Comparison of ENCODE assay signal across 8 cellular contexts in the genomic region with DNA sequence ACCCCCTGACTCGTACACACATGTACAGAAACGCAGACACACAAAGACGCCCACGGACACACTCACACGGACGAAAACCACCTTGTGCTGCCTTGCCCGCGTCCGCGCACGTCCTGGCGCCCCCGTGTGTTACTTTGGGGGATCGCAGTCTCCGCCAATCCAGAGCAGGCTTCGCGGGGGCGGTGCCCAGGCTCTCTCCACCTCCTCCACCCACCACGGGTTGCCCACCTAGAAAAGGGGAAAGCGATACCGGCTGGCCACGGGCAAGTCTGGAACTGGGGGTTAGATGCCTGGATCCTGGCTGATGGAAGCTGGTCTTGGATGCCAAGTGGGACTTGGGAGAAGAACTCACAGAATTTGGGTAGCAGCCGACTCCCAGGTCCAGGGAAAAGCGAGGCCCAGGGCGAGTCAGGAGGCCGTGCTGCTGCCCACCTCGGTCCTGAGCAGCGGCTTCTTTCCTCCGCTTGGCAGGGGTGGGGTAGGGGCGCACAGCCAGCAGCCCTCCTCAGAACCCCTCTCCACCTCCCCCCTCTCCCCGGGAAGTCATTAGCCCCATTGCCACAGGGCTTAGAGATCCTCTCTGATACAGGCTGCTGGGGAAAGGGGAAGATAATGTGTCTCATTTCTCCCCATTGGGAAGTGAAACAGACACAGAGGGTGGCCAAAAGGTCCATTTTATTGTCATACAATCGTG. TPM values are rescaled to one million over a fixed set of nuclear protein-coding genes. Genes with fewer than 3 reads are reported as not detected.
DNase-seq lines count a peak whose midpoint lies in the region; ATAC-seq and TF ChIP-seq lines count a peak whose summit lies in the region.

No MANE protein-coding gene starts in this region.

- no peaks in the 10 kb centered on the region for H3K9me2 ChIP-seq in GM23338 (ENCODE audit: insufficient read depth)

- H3F3A ChIP-seq in GM23338 (replicated peaks; ENCODE audit: low read depth): peaks cover 20% of the 10 kb centered on the region

- peak overlapping the region; percentile 60 for H3K4me3 Mint-ChIP-seq in GM23338
- no peak overlapping the region for H3K4me3 Mint-ChIP-seq in activated CD8-positive, alpha-beta T cell treated with anti-CD3 and anti-CD28 coated beads, Interleukin-2, amount 10 ng/mL, durations not matched to agents 7 days and 5 days
- no peak overlapping the region for H3K4me3 Mint-ChIP-seq in memory B cell

- H3K27ac Mint-ChIP-seq in GM23338 (no peak overlapping the region), memory B cell (no peak overlapping the region)
- H3K27ac Mint-ChIP-seq in activated CD8-positive, alpha-beta T cell treated with anti-CD3 and anti-CD28 coated beads, Interleukin-2, amount 10 ng/mL, durations not matched to agents 7 days and 5 days: no peak overlapping the region

- DNase-seq in AG09309 (ENCODE audit: low read depth): no peak
- peak; percentile 83 for DNase-seq in GM23338 (ENCODE audit: low spot score)
- peak; percentile 24 for DNase-seq in NCI-H774 (lab: John Stamatoyannopoulos, UW)
- peak; percentile 87 for DNase-seq in activated CD8-positive, alpha-beta T cell treated with anti-CD3 and anti-CD28 coated beads, Interleukin-2, amount 10 ng/mL, durations not matched to agents 7 days and 5 days
- DNase-seq in effector CD8-positive, alpha-beta T cell (lab: John Stamatoyannopoulos, UW): peak; percentile 70
- DNase-seq in memory B cell (ENCODE audit: low spot score in 2 of 2): peak; percentile 79 to 87
- peak; percentile 62 to 69 for DNase-seq in stimulated activated CD8-positive, alpha-beta memory T cell treated with anti-CD3 and anti-CD28 coated beads, Interleukin-4, amount 100 ng/mL, for 1 hour (ENCODE audit: low read depth in 2 of 2, low spot score in 1 of 2)
- DNase-seq in putamen (ENCODE audit: low spot score): no peak

- H3K27me3 ChIP-seq in GM23338 (ENCODE audit: insufficient read depth): peaks cover 94% of the 10 kb centered on the region

- H3K4me1 Mint-ChIP-seq in GM23338 (peaks cover 64% of the 10 kb centered on the region), memory B cell (peaks cover 48% of the 10 kb centered on the region)
- H3K4me1 Mint-ChIP-seq in activated CD8-positive, alpha-beta T cell treated with anti-CD3 and anti-CD28 coated beads, Interleukin-2, amount 10 ng/mL, durations not matched to agents 7 days and 5 days (ENCODE audit: low read depth): peaks cover 70% of the 10 kb centered on the region

- H3K9me3 Mint-ChIP-seq in GM23338 (peaks cover 4% of the 10 kb centered on the region; the same call in 2 of the 3 replicates), memory B cell (peaks cover 4% of the 10 kb centered on the region)
- no peaks in the 10 kb centered on the region for H3K9me3 Mint-ChIP-seq in activated CD8-positive, alpha-beta T cell treated with anti-CD3 and anti-CD28 coated beads, Interleukin-2, amount 10 ng/mL, durations not matched to agents 7 days and 5 days (ENCODE audit: insufficient read depth)

- H2AFZ ChIP-seq in GM23338: peak overlapping the region; percentile 52; the same call in 1 of the 2 replicates

- POLR2A ChIA-PET in activated CD8-positive, alpha-beta T cell treated with anti-CD3 and anti-CD28 coated beads, Interleukin-2, amount 10 ng/mL, durations not matched to agents 7 days and 5 days (lab: Charles Lee): no interaction called here

- peaks cover 62% of the 10 kb centered on the region for H3K4me1 ChIP-seq in GM23338 (ENCODE audit: insufficient read depth)

- H3K27ac ChIP-seq in GM23338 (ENCODE audit: low read depth): no peak overlapping the region

- H3K27me3 Mint-ChIP-seq in GM23338 (ENCODE audit: insufficient read depth, low read depth, poor library complexity) (peaks cover 96% of the 10 kb centered on the region), memory B cell (peaks cover 59% of the 10 kb centered on the region)
- peaks cover 85% of the 10 kb centered on the region for H3K27me3 Mint-ChIP-seq in activated CD8-positive, alpha-beta T cell treated with anti-CD3 and anti-CD28 coated beads, Interleukin-2, amount 10 ng/mL, durations not matched to agents 7 days and 5 days (ENCODE audit: low read depth)

- peak; percentile 5 for ATAC-seq in GM23338
- ATAC-seq in activated CD8-positive, alpha-beta T cell treated with anti-CD3 and anti-CD28 coated beads, Interleukin-2, amount 10 ng/mL, durations not matched to agents 7 days and 5 days: peak; percentile 59
- peak; percentile 53 for ATAC-seq in memory B cell (ENCODE audit: low read depth)

- H4K20me1 ChIP-seq in GM23338 (replicated peaks; ENCODE audit: insufficient read depth): peaks cover 5% of the 10 kb centered on the region; the same call in 1 of the 2 replicates

- peak; percentile 96 for TF ChIP-seq CTCF in AG09309 (IDR thresholded peaks at IDR 0.05; ENCODE audit: control insufficient read depth, insufficient read depth, low read depth, low read length, missing control alignments)
- TF ChIP-seq CTCF in GM23338 (conservative IDR thresholded peaks at IDR 0.05; ENCODE audit: low read depth in 2 of 2): peak; percentile 89 to 91

- H3K4me2 ChIP-seq in GM23338: peak overlapping the region; percentile 98

- no peaks in the 10 kb centered on the region for H3K36me3 ChIP-seq in GM23338 (ENCODE audit: insufficient read depth)

- H3K4me3 ChIP-seq in AG09309 (ENCODE audit: control insufficient read depth, low read depth, low read length): no peak overlapping the region
- H3K4me3 ChIP-seq in GM23338: peak overlapping the region; percentile 76

- no peaks in the 10 kb centered on the region; the same call in 2 of the 3 replicates for H3K36me3 Mint-ChIP-seq in GM23338 (ENCODE audit: low read depth)
- H3K36me3 Mint-ChIP-seq in activated CD8-positive, alpha-beta T cell treated with anti-CD3 and anti-CD28 coated beads, Interleukin-2, amount 10 ng/mL, durations not matched to agents 7 days and 5 days (ENCODE audit: low read depth): no peaks in the 10 kb centered on the region
- peaks cover 6% of the 10 kb centered on the region for H3K36me3 Mint-ChIP-seq in memory B cell

- H3K79me2 ChIP-seq in GM23338 (replicated peaks; ENCODE audit: insufficient read depth): no peaks in the 10 kb centered on the region

- CTCF ChIA-PET in activated CD8-positive, alpha-beta T cell treated with anti-CD3 and anti-CD28 coated beads, Interleukin-2, amount 10 ng/mL, durations not matched to agents 7 days and 5 days (lab: Charles Lee): interaction anchor here (0.8 to 3.1 kb wide), 11 partner anchors 11 to 113 kb away, joined by 3 to 59 read pairs (median 5); a partner anchor contains a TSS

TF ChIP-seq in GM23338, 12 proteins besides CTCF, POLR2A, EP300 and RAD21:
- TF ChIP-seq EZH2 (IDR thresholded peaks at IDR 0.05; ENCODE audit: low read depth, unreplicated experiment) (peak; percentile 63), ZNF331 (CRISPR knock-in tag; IDR thresholded peaks at IDR 0.05; ENCODE audit: low read depth) (no peak)

RNA-seq across cellular contexts. Expression of a gene that starts 4.6 kb away (rescaled TPM):
- 3.3 and 4.4 TPM in 2 replicates for total RNA-seq in GM23338 (2014; rRNA removed; shearing (Covaris generic))
- 2.6 and 3.0 TPM in 2 replicates for polyA plus RNA-seq in GM23338 (2016; fragmentation: Nextera tagmentation; extraction: Ambion mirVana)
- total RNA-seq in activated CD8-positive, alpha-beta T cell treated with anti-CD3 and anti-CD28 coated beads, Interleukin-2, amount 10 ng/mL, durations not matched to agents 7 days and 5 days: under 1 TPM; 0.29 to 0.53 TPM

RNA-seq across cellular contexts. Expression of a gene that starts 10.1 kb away (rescaled TPM):
- 0.21 TPM in 1 of 2 replicates, not detected in the other for total RNA-seq in GM23338 (2014; rRNA removed; shearing (Covaris generic))
- polyA plus RNA-seq in GM23338 (2016; fragmentation: Nextera tagmentation; extraction: Ambion mirVana): 0.31 and 0.57 TPM in 2 replicates
- total RNA-seq in activated CD8-positive, alpha-beta T cell treated with anti-CD3 and anti-CD28 coated beads, Interleukin-2, amount 10 ng/mL, durations not matched to agents 7 days and 5 days: not detected

RNA-seq across cellular contexts. Expression of a gene that starts 15.7 kb away (rescaled TPM):
- 60.6 and 62.9 TPM in 2 replicates for total RNA-seq in GM23338 (2014; rRNA removed; shearing (Covaris generic))
- 11.5 and 12.2 TPM in 2 replicates for polyA plus RNA-seq in GM23338 (2016; fragmentation: Nextera tagmentation; extraction: Ambion mirVana)
- total RNA-seq in activated CD8-positive, alpha-beta T cell treated with anti-CD3 and anti-CD28 coated beads, Interleukin-2, amount 10 ng/mL, durations not matched to agents 7 days and 5 days: 10 to 100 TPM; 46.2 to 48.9 TPM

RNA-seq across cellular contexts. Expression of a gene that starts 30.9 kb away (rescaled TPM):
- total RNA-seq in GM23338 (2014; rRNA removed; shearing (Covaris generic)): 0.85 TPM in 1 of 2 replicates, not detected in the other
- 0.21 and 0.44 TPM in 2 replicates for polyA plus RNA-seq in GM23338 (2016; fragmentation: Nextera tagmentation; extraction: Ambion mirVana)
- total RNA-seq in activated CD8-positive, alpha-beta T cell treated with anti-CD3 and anti-CD28 coated beads, Interleukin-2, amount 10 ng/mL, durations not matched to agents 7 days and 5 days: not detected

RNA-seq across cellular contexts. Expression of a gene that starts 43.1 kb away (rescaled TPM):
- 0.97 and 2.0 TPM in 2 replicates for total RNA-seq in GM23338 (2014; rRNA removed; shearing (Covaris generic))
- 0.63 and 1.2 TPM in 2 replicates for polyA plus RNA-seq in GM23338 (2016; fragmentation: Nextera tagmentation; extraction: Ambion mirVana)
- total RNA-seq in activated CD8-positive, alpha-beta T cell treated with anti-CD3 and anti-CD28 coated beads, Interleukin-2, amount 10 ng/mL, durations not matched to agents 7 days and 5 days: under 1 TPM; 0.47 to 0.58 TPM

Comparison
In these comparisons a context has a peak if more than half of its experiments do, and no peak if none do; other contexts are left out.
1. DNase-seq: peak in GM23338 (single experiment), NCI-H774 (single experiment), activated CD8-positive, alpha-beta T cell treated with anti-CD3 and anti-CD28 coated beads, Interleukin-2, amount 10 ng/mL, durations not matched to agents 7 days and 5 days (single experiment), effector CD8-positive, alpha-beta T cell (single experiment), memory B cell (2 of 2) and stimulated activated CD8-positive, alpha-beta memory T cell treated with anti-CD3 and anti-CD28 coated beads, Interleukin-4, amount 100 ng/mL, for 1 hour (2 of 2); none in AG09309 (single experiment) and putamen (single experiment).
2. ATAC-seq: peak in every context shown above with its lines; median percentile 59 in activated CD8-positive, alpha-beta T cell treated with anti-CD3 and anti-CD28 coated beads, Interleukin-2, amount 10 ng/mL, durations not matched to agents 7 days and 5 days; 53 in memory B cell; 5 in GM23338.